In genomic region chr10:77889277-77889903, GRCh38 we compare ENCODE assay signal across 1 cellular context.
A peak's percentile ranks its signal among the peaks of the same experiment; 100 is the strongest.
TF ChIP-seq lines count a peak whose summit lies in the region.

No MANE protein-coding gene starts in this region.

TF ChIP-seq in K562, 482 proteins besides CTCF, POLR2A, EP300 and RAD21 (continues in another document):
- TF ChIP-seq ZNF407 (IDR thresholded peaks at IDR 0.05; ENCODE audit: low read depth), result no peak
- no peak for TF ChIP-seq PRMT5 (CRISPR knock-in tag; IDR thresholded peaks at IDR 0.05)
- TF ChIP-seq MEIS2 (IDR thresholded peaks at IDR 0.05; ENCODE audit: partially characterized antibody), result peak; percentile 37
- peak; percentile 74 for TF ChIP-seq BHLHE40 (IDR thresholded peaks at IDR 0.05; ENCODE audit: low read length)
- TF ChIP-seq CTBP1 (IDR thresholded peaks at IDR 0.05; ENCODE audit: borderline replicate concordance), result peak; percentile 23; the same call in 1 of the 2 replicates
- TF ChIP-seq ESRRA (IDR thresholded peaks at IDR 0.05; ENCODE audit: borderline replicate concordance, low read depth), result no peak
- TF ChIP-seq ATF7 (IDR thresholded peaks at IDR 0.05), result peak; percentile 32; the same call in 1 of the 2 replicates
- peak; percentile 50 for TF ChIP-seq CREM (IDR thresholded peaks at IDR 0.05; ENCODE audit: low read depth)
- no peak for TF ChIP-seq TEAD1 (CRISPR knock-in tag; IDR thresholded peaks at IDR 0.05)
- TF ChIP-seq JUN (IDR thresholded peaks at IDR 0.05; ENCODE audit: borderline replicate concordance, low read depth, low read length), result no peak
- TF ChIP-seq JUN (CRISPR knock-in tag; IDR thresholded peaks at IDR 0.05; ENCODE audit: borderline replicate concordance), result no peak
- no peak for TF ChIP-seq SNAPC5 (CRISPR knock-in tag; IDR thresholded peaks at IDR 0.05)
- no peak for TF ChIP-seq NR2C2 (CRISPR knock-in tag; IDR thresholded peaks at IDR 0.05)
- 0 out of 2 replicates have a peak, but pooled peaks have one; percentile 35 for TF ChIP-seq NR2C2 (tag; IDR thresholded peaks at IDR 0.05)
- TF ChIP-seq MNT (conservative IDR thresholded peaks at IDR 0.05), result no peak
- TF ChIP-seq NRF1 (conservative IDR thresholded peaks at IDR 0.05 in 1 of 2, IDR thresholded peaks at IDR 0.05 in 1 of 2), result peak in 1 of 2 experiments; percentile 22; a peak in 1 of 4 replicates
- no peak for TF ChIP-seq ZNF695 (CRISPR knock-in tag; IDR thresholded peaks at IDR 0.05)
- peak; percentile 41; the same call in 1 of the 2 replicates for TF ChIP-seq SOX6 (IDR thresholded peaks at IDR 0.05)
- no peak for TF ChIP-seq ZNF512 (tag; IDR thresholded peaks at IDR 0.05)
- no peak for TF ChIP-seq EGR1 (conservative IDR thresholded peaks at IDR 0.05)
- TF ChIP-seq NCOA1 (IDR thresholded peaks at IDR 0.05; ENCODE audit: low read depth), result no peak
- TF ChIP-seq GABPA (tag; conservative IDR thresholded peaks at IDR 0.05; ENCODE audit: low read depth), result no peak
- 0 out of 4 replicates have a peak, but pooled peaks of 1 of the 2 experiments have one; percentile 25 for TF ChIP-seq RCOR1 (IDR thresholded peaks at IDR 0.05; ENCODE audit: borderline replicate concordance in 1 of 2, low read depth in 2 of 2, low read length in 2 of 2)
- no peak for TF ChIP-seq ZBTB40 (IDR thresholded peaks at IDR 0.05)
- TF ChIP-seq ZBTB40 (CRISPR knock-in tag; IDR thresholded peaks at IDR 0.05), result no peak
- no peak for TF ChIP-seq HOXB6 (CRISPR knock-in tag; IDR thresholded peaks at IDR 0.05; ENCODE audit: borderline replicate concordance)
